Comparison of ENCODE assay signal across 8 cellular contexts in genomic region chr2:102520009-102520408, GRCh38. TPM values are rescaled to one million over a fixed set of nuclear protein-coding genes. Genes with fewer than 3 reads are reported as not detected.
A peak's percentile ranks its signal among the peaks of the same experiment; 100 is the strongest.
DNase-seq lines count a peak whose midpoint lies in the region; ATAC-seq lines count a peak whose summit lies in the region.

No MANE protein-coding gene starts in this region.

- H3K36me3 ChIP-seq in naive thymus-derived CD4-positive, alpha-beta T cell (ENCODE audit: control insufficient read depth in 2 of 3, insufficient read depth in 3 of 3, low read length in 3 of 3) = no peaks in the 10 kb centered on the region

- H3K4me3 Mint-ChIP-seq in naive thymus-derived CD4-positive, alpha-beta T cell = no peak overlapping the region

- no peaks in the 10 kb centered on the region for H3K9me3 Mint-ChIP-seq in naive thymus-derived CD4-positive, alpha-beta T cell

- H3K4me1 Mint-ChIP-seq in naive thymus-derived CD4-positive, alpha-beta T cell = peaks cover 0 to 10% (median 0%) of the 10 kb centered on the region in 7 donors

- no peaks in the 10 kb centered on the region for H3K4me1 ChIP-seq in naive thymus-derived CD4-positive, alpha-beta T cell (ENCODE audit: control insufficient read depth in 2 of 2, insufficient read depth in 2 of 2, low read length in 2 of 2)

- in situ Hi-C loops in T47D (cut with HindIII; ENCODE audit: low pct_unique_long_range_greater_than_20kb, low sequenced_read_pairs) (no loop called here), G401 (cut with HindIII; ENCODE audit: low sequenced_read_pairs) (no loop called here)

- H3K27me3 ChIP-seq in naive thymus-derived CD4-positive, alpha-beta T cell (ENCODE audit: control insufficient read depth in 2 of 2, insufficient read depth in 2 of 2, low read length in 2 of 2) = no peaks in the 10 kb centered on the region

- no peaks in the 10 kb centered on the region for H3K36me3 Mint-ChIP-seq in naive thymus-derived CD4-positive, alpha-beta T cell

- H3K4me3 ChIP-seq in naive thymus-derived CD4-positive, alpha-beta T cell (ENCODE audit: low read length) = no peak overlapping the region

- POLR2A ChIA-PET in naive thymus-derived CD4-positive, alpha-beta T cell (lab: Charles Lee) = no interaction called here

- ATAC-seq in HG02763 (IDR thresholded peaks at IDR 0.05; ENCODE audit: unreplicated experiment) (peak; percentile 50), GM19452 (IDR thresholded peaks at IDR 0.05; ENCODE audit: unreplicated experiment) (no peak)
- peak; percentile 64 for ATAC-seq in naive thymus-derived CD4-positive, alpha-beta T cell

- H3K27me3 Mint-ChIP-seq in naive thymus-derived CD4-positive, alpha-beta T cell = peaks cover 0 to 5% (median 0%) of the 10 kb centered on the region in 5 donors

- CTCF ChIA-PET in naive thymus-derived CD4-positive, alpha-beta T cell (lab: Charles Lee) = no interaction called here

- peak; percentile 29 for DNase-seq in stimulated activated CD4-positive, alpha-beta T cell treated with anti-CD3 and anti-CD28 coated beads, Interleukin-15, amount 100 ng/mL, for 24 hours
- DNase-seq in stimulated activated CD4-positive, alpha-beta T cell treated with anti-CD3 and anti-CD28 coated beads, Interleukin-4, amount 100 ng/mL, for 4 hours = no peak
- DNase-seq in NCI-H460 (ENCODE audit: extremely low read depth, low read depth) = peak; percentile 49
- DNase-seq in T47D (ENCODE audit: low read depth in 1 of 2, low spot score in 1 of 2) = peak; percentile 5 to 71
- peak in 3 of 9 donors; percentile 3 to 7 (median 5) for DNase-seq in naive thymus-derived CD4-positive, alpha-beta T cell
- no peak for DNase-seq in G401 (ENCODE audit: low spot score)

- no peak overlapping the region for H3K27ac ChIP-seq in naive thymus-derived CD4-positive, alpha-beta T cell (ENCODE audit: low read depth, low read length)

- intact Hi-C loops in naive thymus-derived CD4-positive, alpha-beta T cell (cut with micrococcal nuclease) = loop anchor here in 1 of 2 donors (5.0 to 10.0 kb wide), 2 partner anchors 97 to 185 kb away; partner anchors contain the start of gene SLC9A2

- no peak overlapping the region for H3K27ac Mint-ChIP-seq in naive thymus-derived CD4-positive, alpha-beta T cell

- no peaks in the 10 kb centered on the region for H3K9me3 ChIP-seq in naive thymus-derived CD4-positive, alpha-beta T cell (ENCODE audit: control insufficient read depth in 2 of 3, low read length in 3 of 3)

RNA-seq across cellular contexts. Expression of gene SLC9A4, which starts 47.0 kb away (rescaled TPM):
- total RNA-seq in NCI-H460 (2014; rRNA removed; shearing (Covaris generic)) = not detected in 2 replicates
- not detected in 2 replicates for polyA plus RNA-seq in NCI-H460 (2014; cell fraction: nucleus; rRNA removed)
- under 1 TPM; 0.05 to 0.15 (median 0.08) TPM for total RNA-seq in naive thymus-derived CD4-positive, alpha-beta T cell
- not detected for polyA plus RNA-seq in naive thymus-derived CD4-positive, alpha-beta T cell
- not detected in 2 replicates for total RNA-seq in G401 (2014; rRNA removed; shearing (Covaris generic))

Comparison
In these comparisons a context has a peak if more than half of its experiments do, and no peak if none do; other contexts are left out.
1. DNase-seq: peak in stimulated activated CD4-positive, alpha-beta T cell treated with anti-CD3 and anti-CD28 coated beads, Interleukin-15, amount 100 ng/mL, for 24 hours (single experiment), NCI-H460 (single experiment) and T47D (2 of 2); none in stimulated activated CD4-positive, alpha-beta T cell treated with anti-CD3 and anti-CD28 coated beads, Interleukin-4, amount 100 ng/mL, for 4 hours (0 of 2) and G401 (single experiment).